Comparison of ENCODE assay signal across 29 cellular contexts in genomic region chr20:44223721-44224120, GRCh38. TPM values are rescaled to one million over a fixed set of nuclear protein-coding genes. Genes with fewer than 3 reads are reported as not detected.
"Had no signal": no experiment of that assay in that cellular context is flagged by ENCODE, and none has a peak within 500 bp of the region (broad histone marks: within the 10 kb centered on the region; RNA-seq: fewer than 3 reads in every experiment).

No MANE protein-coding gene starts in this region.

- ATAC-seq: activated CD8-positive, alpha-beta T cell treated with anti-CD3 and anti-CD28 coated beads for 36 hours; activated naive CD4-positive, alpha-beta T cell treated with anti-CD3 and anti-CD28 coated beads, Interleukin-2, amount 50 U/mL, for 72 hours had no signal

- H3K27ac ChIP-seq: PC-9 had no signal

- H3K4me3 ChIP-seq: PC-9 had no signal

- H3K4me2 ChIP-seq: PC-9 had no signal

- DNase-seq: activated CD4-positive, alpha-beta T cell treated with anti-CD3 and anti-CD28 coated beads, Interleukin-2, amount 10 ng/mL, durations not matched to agents 24 days and 14 days; activated CD4-positive, alpha-beta T cell treated with anti-CD3 and anti-CD28 coated beads, Interleukin-2, amount 50 U/mL, for 4 hours; activated gamma-delta T cell; activated naive CD4-positive, alpha-beta T cell treated with Interleukin-2 at 50 U/mL for 16 hours; activated T-cell treated with anti-CD3 and anti-CD28 coated beads, Interleukin-2, amount 50 U/mL, for 1 hour; anterior cingulate cortex; NCI-H1092 treated with DMSO at 0.1 percent for 48 hours; NCI-H1417; NCI-H146; NCI-H187; NCI-H2029 treated with DMSO at 0.1 percent for 48 hours; NCI-H2107; NCI-H2171; NCI-H510A; NCI-H748 treated with DMSO at 0.1 percent for 48 hours; NK-92 treated with Interleukin-12 subunit alpha and Interleukin-12 subunit beta, amount 100 ng/mL, for 24 hours; PC-9; Right ventricle myocardium superior; SW 1271; T-helper 1 cell; T1000 had no signal

- H2AFZ ChIP-seq: PC-9 had no signal

- H3K27ac Mint-ChIP-seq: activated CD4-positive, alpha-beta T cell treated with anti-CD3 and anti-CD28 coated beads, Interleukin-2, amount 10 ng/mL, durations not matched to agents 24 days and 14 days; activated CD8-positive, alpha-beta T cell treated with anti-CD3 and anti-CD28 coated beads for 36 hours; activated T-helper 2 cell treated with anti-CD3 and anti-CD28 coated beads, Interferon-gamma antibody, Interleukin-2, Interleukin-4, amounts not matched to agents 10 μg/mL and 5 μg/mL and 100 μg/mL, durations not matched to agents 14 hours and 24 hours and 36 hours had no signal

- H3K4me3 Mint-ChIP-seq: activated CD4-positive, alpha-beta T cell treated with anti-CD3 and anti-CD28 coated beads, Interleukin-2, amount 10 ng/mL, durations not matched to agents 24 days and 14 days; activated CD8-positive, alpha-beta T cell treated with anti-CD3 and anti-CD28 coated beads for 36 hours; brain had no signal

- H3K36me3 Mint-ChIP-seq: activated naive CD4-positive, alpha-beta T cell treated with anti-CD3 and anti-CD28 coated beads, Interleukin-2, amount 50 U/mL, for 72 hours had no signal

- H3K27me3 Mint-ChIP-seq: activated CD4-positive, alpha-beta T cell treated with anti-CD3 and anti-CD28 coated beads, Interleukin-2, amount 10 ng/mL, durations not matched to agents 24 days and 14 days; activated CD8-positive, alpha-beta T cell treated with anti-CD3 and anti-CD28 coated beads for 36 hours; brain had no signal

- H3K9me3 Mint-ChIP-seq: activated CD4-positive, alpha-beta T cell treated with anti-CD3 and anti-CD28 coated beads, Interleukin-2, amount 10 ng/mL, durations not matched to agents 24 days and 14 days; activated CD8-positive, alpha-beta T cell treated with anti-CD3 and anti-CD28 coated beads for 36 hours; activated naive CD4-positive, alpha-beta T cell treated with anti-CD3 and anti-CD28 coated beads, Interleukin-2, amount 50 U/mL, for 72 hours; activated T-helper 2 cell treated with anti-CD3 and anti-CD28 coated beads, Interferon-gamma antibody, Interleukin-2, Interleukin-4, amounts not matched to agents 10 μg/mL and 5 μg/mL and 100 μg/mL, durations not matched to agents 14 hours and 24 hours and 36 hours; brain had no signal

RNA-seq across cellular contexts. Expression of gene GDAP1L1, which starts 23.4 kb away (rescaled TPM):
- total RNA-seq: activated CD4-positive, alpha-beta T cell treated with anti-CD3 and anti-CD28 coated beads, Interleukin-2, amount 10 ng/mL, durations not matched to agents 24 days and 14 days; activated CD8-positive, alpha-beta memory T cell treated with anti-CD3 and anti-CD28 coated beads for 36 hours; activated naive CD4-positive, alpha-beta T cell treated with anti-CD3 and anti-CD28 coated beads, Interleukin-2, amount 50 U/mL, for 72 hours; activated T-helper 2 cell treated with anti-CD3 and anti-CD28 coated beads, Interferon-gamma antibody, Interleukin-2, Interleukin-4, amounts not matched to agents 10 μg/mL and 5 μg/mL and 100 μg/mL, durations not matched to agents 14 hours and 24 hours and 36 hours; M059J; PC-9; Right ventricle myocardium superior; T-helper 2 cell treated with Interferon-gamma antibody and Interleukin-4, amounts not matched to agents 100 ng/mL and 5 ng/mL, for 36 hours had no signal

RNA-seq across cellular contexts. Expression of gene JPH2, which starts 36.7 kb away (rescaled TPM):
- total RNA-seq: activated CD8-positive, alpha-beta memory T cell treated with anti-CD3 and anti-CD28 coated beads for 36 hours; activated T-helper 2 cell treated with anti-CD3 and anti-CD28 coated beads, Interferon-gamma antibody, Interleukin-2, Interleukin-4, amounts not matched to agents 10 μg/mL and 5 μg/mL and 100 μg/mL, durations not matched to agents 14 hours and 24 hours and 36 hours; OCI-LY7; T-helper 2 cell treated with Interferon-gamma antibody and Interleukin-4, amounts not matched to agents 100 ng/mL and 5 ng/mL, for 36 hours had no signal
